In the genomic region with DNA sequence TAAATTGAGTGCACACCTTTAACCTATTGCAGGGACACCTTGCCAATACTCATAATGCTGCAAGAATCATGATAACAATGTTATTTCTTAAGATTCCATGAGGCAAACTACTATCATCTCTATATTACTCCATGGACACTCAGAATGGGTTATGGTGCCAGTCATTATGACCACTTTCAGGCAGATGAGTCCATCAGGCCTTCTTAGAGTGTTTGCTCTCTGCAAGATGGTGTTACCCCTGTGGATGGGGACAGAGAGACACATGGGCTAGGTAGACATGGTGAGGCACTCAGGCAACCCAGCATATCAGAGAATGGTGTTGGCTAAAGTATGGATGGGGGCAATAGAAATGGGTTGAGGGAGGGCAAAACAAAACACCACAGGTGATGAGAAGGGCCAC, we compare ENCODE assay signal across 19 cellular contexts. TPM values are rescaled to one million over a fixed set of nuclear protein-coding genes. Genes with fewer than 3 reads are reported as not detected.
DNase-seq lines count a peak whose midpoint lies in the region; ATAC-seq, FAIRE-seq and TF ChIP-seq lines count a peak whose summit lies in the region.
"Had no signal": no experiment of that assay in that cellular context is flagged by ENCODE, and none has a peak within 500 bp of the region (broad histone marks: within the 10 kb centered on the region; RNA-seq: fewer than 3 reads in every experiment).

No MANE protein-coding gene starts in this region.

- TF ChIP-seq CTCF in CD14-positive monocyte (IDR thresholded peaks at IDR 0.05) (no peak), natural killer cell (IDR thresholded peaks at IDR 0.05) (no peak)
- no peak for TF ChIP-seq CTCF in CD8-positive, alpha-beta T cell (IDR thresholded peaks at IDR 0.05)

- no peak overlapping the region for H3K27ac ChIP-seq in CD8-positive, alpha-beta T cell (ENCODE audit: low read depth, low read length)
- H3K27ac ChIP-seq: thoracic aorta had no signal

- H3K9me3 Mint-ChIP-seq in CD14-positive monocyte (peaks cover 3 to 4% (median 4%) of the 10 kb centered on the region in 7 donors), natural killer cell (peaks cover 0 to 3% of the 10 kb centered on the region in 2 donors)
- H3K9me3 Mint-ChIP-seq in CD8-positive, alpha-beta T cell, result peaks cover 6% of the 10 kb centered on the region

- H3K4me3 Mint-ChIP-seq in CD14-positive monocyte (no peak overlapping the region), natural killer cell (peak overlapping the region; percentile 81)
- peak overlapping the region; percentile 64 for H3K4me3 Mint-ChIP-seq in CD8-positive, alpha-beta T cell
- H3K4me3 Mint-ChIP-seq: B cell had no signal

- H3K27me3 Mint-ChIP-seq in CD14-positive monocyte (ENCODE audit: low read depth in 3 of 3) (peaks cover 0 to 1% (median 0%) of the 10 kb centered on the region in 3 donors), natural killer cell (ENCODE audit: low read depth in 2 of 2) (no peaks in the 10 kb centered on the region)
- H3K27me3 Mint-ChIP-seq in CD8-positive, alpha-beta T cell (ENCODE audit: low read depth), result no peaks in the 10 kb centered on the region

- intact Hi-C loops in CD14-positive monocyte (cut with micrococcal nuclease), result no loop called here
- intact Hi-C loops in CD8-positive, alpha-beta T cell (cut with DNase I, micrococcal nuclease), result loop anchor here in 1 of 2 experiments (2.0 kb wide), 1 partner anchor 15 kb away; no protein-coding TSS in a partner anchor
- intact Hi-C loops in natural killer cell (cut with micrococcal nuclease), result loop anchor here (2.0 to 5.0 kb wide), 2 partner anchors 17 to 53 kb away; no protein-coding TSS in a partner anchor

- FAIRE-seq in GM12892 (lab: Jason Lieb, UNC), result no peak

- no peaks in the 10 kb centered on the region for H3K27me3 ChIP-seq in CD8-positive, alpha-beta T cell (ENCODE audit: insufficient read depth, low read length)
- no peaks in the 10 kb centered on the region for H3K27me3 ChIP-seq in adipocyte (replicated peaks; ENCODE audit: control insufficient read depth, insufficient read depth, low read length)

- H3K4me1 ChIP-seq in CD8-positive, alpha-beta T cell (ENCODE audit: insufficient read depth, low read length), result peaks cover 50% of the 10 kb centered on the region
- peaks cover 46% of the 10 kb centered on the region for H3K4me1 ChIP-seq in adipocyte (ENCODE audit: control insufficient read depth, insufficient read depth, low read length)

- TF ChIP-seq POLR2A in GM12892 (IDR thresholded peaks at IDR 0.05; ENCODE audit: low read depth, low read length), result no peak

- H3K9ac ChIP-seq in adipocyte (ENCODE audit: low read length), result peak overlapping the region; percentile 69

- POLR2A ChIA-PET in CD8-positive, alpha-beta T cell (lab: Charles Lee), result no interaction called here

- no peaks in the 10 kb centered on the region for H3K36me3 ChIP-seq in CD8-positive, alpha-beta T cell (ENCODE audit: insufficient read depth, low read length)
- no peaks in the 10 kb centered on the region for H3K36me3 ChIP-seq in adipocyte (ENCODE audit: control insufficient read depth, insufficient read depth, low read length, severe bottlenecking)
- H3K36me3 ChIP-seq: thoracic aorta had no signal

- H3K4me1 Mint-ChIP-seq in CD14-positive monocyte (peaks cover 48% of the 10 kb centered on the region), natural killer cell (peaks cover 80 to 82% of the 10 kb centered on the region in 2 donors)
- peaks cover 79% of the 10 kb centered on the region for H3K4me1 Mint-ChIP-seq in CD8-positive, alpha-beta T cell (ENCODE audit: low read depth)
- H3K4me1 Mint-ChIP-seq: B cell had no signal

- H3K9me3 ChIP-seq in CD8-positive, alpha-beta T cell (ENCODE audit: low read length), result no peaks in the 10 kb centered on the region
- H3K9me3 ChIP-seq in adipocyte (ENCODE audit: control insufficient read depth, low read length), result no peaks in the 10 kb centered on the region
- H3K9me3 ChIP-seq: thoracic aorta had no signal

- CTCF ChIA-PET in CD8-positive, alpha-beta T cell (lab: Charles Lee), result interaction anchor here (0.6 kb wide), 1 partner anchor 846 kb away, joined by 3 read pairs; no protein-coding TSS in a partner anchor

- H3K4me3 ChIP-seq in CD8-positive, alpha-beta T cell (ENCODE audit: low read depth, low read length), result no peak overlapping the region
- no peak overlapping the region for H3K4me3 ChIP-seq in adipocyte (ENCODE audit: low read length)
- H3K4me3 ChIP-seq: mucosa of descending colon, thoracic aorta had no signal

- no peak for ATAC-seq in CD8-positive, alpha-beta T cell
- no peak for ATAC-seq in natural killer cell
- ATAC-seq: mucosa of descending colon had no signal

- H3K36me3 Mint-ChIP-seq in CD14-positive monocyte, result peaks cover 2% of the 10 kb centered on the region in 2 donors
- peaks cover 5% of the 10 kb centered on the region for H3K36me3 Mint-ChIP-seq in CD8-positive, alpha-beta T cell
- peaks cover 7% of the 10 kb centered on the region for H3K36me3 Mint-ChIP-seq in natural killer cell

- H3K27ac Mint-ChIP-seq in CD14-positive monocyte (peak overlapping the region; percentile 75 to 92 (median 85)), natural killer cell (peak overlapping the region; percentile 73 to 87)
- peak overlapping the region; percentile 89 for H3K27ac Mint-ChIP-seq in CD8-positive, alpha-beta T cell
- H3K27ac Mint-ChIP-seq: B cell had no signal

- DNase-seq in CD14-positive monocyte (ENCODE audit: low spot score) (no peak), adipocyte (ENCODE audit: low read depth) (no peak), natural killer cell (no peak), NCI-H446 (lab: John Stamatoyannopoulos, UW) (no peak), GM12892 (ENCODE audit: insufficient read length) (no peak), NCI-H226 (no peak)
- DNase-seq in CD8-positive, alpha-beta T cell, result no peak
- DNase-seq: aorta; DMS 273 treated with DMSO at 0.1 percent for 48 hours; mucosa of descending colon; NCI-H187; NCI-H510A treated with DMSO at 0.1 percent for 48 hours; Right ventricle myocardium superior; stimulated activated CD4-positive, alpha-beta T cell treated with anti-CD3 and anti-CD28 coated beads, Interleukin-4, amount 100 ng/mL, for 24 hours had no signal

RNA-seq across cellular contexts. Expression of a gene that starts 59.7 kb away (rescaled TPM):
- 1 to 10 TPM in 1 of 2 donors, under 1 TPM in 1; 0.56 to 1.9 TPM for polyA plus RNA-seq in CD14-positive monocyte
- total RNA-seq in CD8-positive, alpha-beta T cell, result 10 to 100 TPM; 18.9 to 19.5 TPM
- 100 to 1,000 TPM in 1 of 3 donors, 10 to 100 TPM in 2; 32.6 to 110 (median 92.9) TPM for total RNA-seq in natural killer cell
- not detected for polyA plus RNA-seq in GM12892 (2012; ENCODE audit: missing spikeins)
- total RNA-seq: B cell, cerebellum, fibroblast of villous mesenchyme, osteocyte, Right ventricle myocardium superior, thoracic aorta had no signal
- polyA plus RNA-seq: aorta had no signal

Comparison
In these comparisons a context has a peak if more than half of its experiments do, and no peak if none do; other contexts are left out.
1. H3K4me3 Mint-ChIP-seq: peak in CD8-positive, alpha-beta T cell (single experiment) and natural killer cell (single experiment); none in CD14-positive monocyte (0 of 2).
2. Peak in every context shown above with its lines, with median percentiles within 50 percentile points of each other: H3K27ac Mint-ChIP-seq.